In the genomic region with DNA sequence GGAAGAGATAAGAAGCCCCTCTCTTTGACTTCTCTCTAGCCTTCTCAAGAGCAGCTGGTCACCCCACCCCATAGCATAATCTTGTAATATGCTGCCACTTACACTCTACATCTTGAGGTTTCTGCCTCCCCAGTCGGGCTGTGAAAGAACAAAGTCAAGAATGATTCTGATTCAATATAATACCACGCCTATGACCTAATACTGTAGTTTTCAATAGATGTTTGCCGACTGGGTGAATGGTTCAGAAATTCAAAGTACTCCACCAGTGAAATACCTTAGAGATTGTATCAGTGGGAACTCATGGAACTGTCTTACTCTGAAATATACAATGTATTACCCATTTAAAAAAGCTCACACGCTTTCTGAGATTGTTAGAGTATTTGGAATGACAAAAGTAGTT, we compare ENCODE assay signal across 29 cellular contexts.
"Had no signal": no experiment of that assay in that cellular context is flagged by ENCODE, and none has a peak within 500 bp of the region (broad histone marks: within the 10 kb centered on the region; RNA-seq: fewer than 3 reads in every experiment).

No MANE protein-coding gene starts in this region.

- H3K4me1 Mint-ChIP-seq: immature natural killer cell; memory B cell; naive B cell; stimulated activated naive CD8-positive, alpha-beta T cell treated with anti-CD3 and anti-CD28 coated beads, Interleukin-15, amount 100 ng/mL, for 72 hours had no signal

- H3K27me3 ChIP-seq: neutrophil, pancreas, right lobe of liver, transverse colon, vagina had no signal

- H3K36me3 Mint-ChIP-seq: memory B cell; mesothelial cell of epicardium; naive B cell; natural killer cell treated with Interleukin-12 subunit alpha and Interleukin-12 subunit beta and Interleukin-15 and Interleukin-18, amount 100 ng/mL, for 72 hours had no signal

- H3K9me3 Mint-ChIP-seq: immature natural killer cell; memory B cell; mesothelial cell of epicardium; natural killer cell treated with Interleukin-12 subunit alpha and Interleukin-12 subunit beta and Interleukin-15 and Interleukin-18, amount 100 ng/mL, for 72 hours; neural crest cell; stimulated activated naive CD8-positive, alpha-beta T cell treated with anti-CD3 and anti-CD28 coated beads, Interleukin-15, amount 100 ng/mL, for 72 hours had no signal

- H3K36me3 ChIP-seq: lower lobe of right lung, neutrophil, pancreas, right lobe of liver, suprapubic skin, transverse colon, vagina had no signal

- FAIRE-seq: endometrium, frontal cortex, keratinocyte, pancreas had no signal

- H3K27ac ChIP-seq: lower lobe of right lung, neutrophil, pancreas, suprapubic skin, transverse colon, vagina had no signal

- DNase-seq: dermis blood vessel endothelial cell; effector memory CD4-positive, alpha-beta T cell; hypothalamus; immature natural killer cell; left ventricle myocardium superior; lower lobe of right lung; mucosa of descending colon; naive B cell; pancreas; right lobe of liver; stimulated activated CD4-positive, alpha-beta T cell treated with anti-CD3 and anti-CD28 coated beads, Interleukin-12 subunit alpha, Interleukin-12 subunit beta, amount 100 ng/mL, for 4 hours; stimulated activated CD4-positive, alpha-beta T cell treated with anti-CD3 and anti-CD28 coated beads, Interleukin-1b, Interleukin-23, amount 100 ng/mL, for 48 hours; stimulated activated CD4-positive, alpha-beta T cell treated with anti-CD3 and anti-CD28 coated beads, Interleukin-4, amount 100 ng/mL, for 1 hour; stimulated activated CD8-positive, alpha-beta memory T cell treated with anti-CD3 and anti-CD28 coated beads, Interleukin-4, amount 100 ng/mL, for 48 hours; stimulated activated naive CD4-positive, alpha-beta T cell; stimulated activated naive CD8-positive, alpha-beta T cell treated with anti-CD3 and anti-CD28 coated beads, Interleukin-15, amount 100 ng/mL, for 72 hours; transverse colon had no signal

- H3K27me3 Mint-ChIP-seq: stimulated activated naive CD8-positive, alpha-beta T cell treated with anti-CD3 and anti-CD28 coated beads, Interleukin-15, amount 100 ng/mL, for 72 hours had no signal

- H3K4me2 ChIP-seq: smooth muscle cell had no signal

- H3K4me3 Mint-ChIP-seq: immature natural killer cell; memory B cell; mesothelial cell of epicardium; naive B cell; natural killer cell treated with Interleukin-12 subunit alpha and Interleukin-12 subunit beta and Interleukin-15 and Interleukin-18, amount 100 ng/mL, for 72 hours; neural crest cell; stimulated activated naive CD8-positive, alpha-beta T cell treated with anti-CD3 and anti-CD28 coated beads, Interleukin-15, amount 100 ng/mL, for 72 hours had no signal

- H3K9me3 ChIP-seq: lower lobe of right lung, mucosa of descending colon, neutrophil, pancreas, right lobe of liver, suprapubic skin, transverse colon, vagina had no signal

- H3K4me1 ChIP-seq: pancreas had no signal

- H3K27ac Mint-ChIP-seq: immature natural killer cell; memory B cell; mesothelial cell of epicardium; natural killer cell treated with Interleukin-12 subunit alpha and Interleukin-12 subunit beta and Interleukin-15 and Interleukin-18, amount 100 ng/mL, for 72 hours; stimulated activated naive CD8-positive, alpha-beta T cell treated with anti-CD3 and anti-CD28 coated beads, Interleukin-15, amount 100 ng/mL, for 72 hours had no signal

- H3K4me3 ChIP-seq: coronary artery, lower lobe of right lung, mucosa of descending colon, pancreas, right lobe of liver, smooth muscle cell, suprapubic skin, transverse colon, vagina had no signal

- ATAC-seq: left ventricle myocardium superior; lower lobe of right lung; mucosa of descending colon; natural killer cell treated with Interleukin-12 subunit alpha and Interleukin-12 subunit beta and Interleukin-15 and Interleukin-18, amount 100 ng/mL, for 72 hours; pancreas; stimulated activated naive CD8-positive, alpha-beta T cell treated with anti-CD3 and anti-CD28 coated beads, Interleukin-15, amount 100 ng/mL, for 72 hours had no signal
